ENCODE assay signal across 11 cellular contexts in genomic region chr20:62551408-62552323, GRCh38.
DNase-seq lines count a peak whose midpoint lies in the region; ATAC-seq and TF ChIP-seq lines count a peak whose summit lies in the region.
"Had no signal": no experiment of that assay in that cellular context is flagged by ENCODE, and none has a peak within 500 bp of the region (broad histone marks: within the 10 kb centered on the region; RNA-seq: fewer than 3 reads in every experiment).

No MANE protein-coding gene starts in this region.

- H3K9ac ChIP-seq in muscle layer of colon (ENCODE audit: low read length): no peak overlapping the region

- H3K27me3 Mint-ChIP-seq in MCF 10A (ENCODE audit: insufficient read depth, unreplicated experiment) (peaks cover 52% of the 10 kb centered on the region), brain (peaks cover 42% of the 10 kb centered on the region)

- H3K4me3 Mint-ChIP-seq in MCF 10A (ENCODE audit: unreplicated experiment): no peak overlapping the region
- H3K4me3 Mint-ChIP-seq in brain: peak overlapping the region in 3 of 5 experiments; percentile 75 to 79 (median 79)

- intact Hi-C loops in breast epithelium (cut with DNase I; ENCODE audit: low total_unique reads): no loop called here
- intact Hi-C loops in MCF 10A (cut with micrococcal nuclease): no loop called here
- intact Hi-C loops in upper lobe of right lung (cut with DNase I): no loop called here

- H3K9me3 Mint-ChIP-seq in MCF 10A (ENCODE audit: unreplicated experiment) (no peaks in the 10 kb centered on the region), brain (peaks cover 0 to 2% (median 0%) of the 10 kb centered on the region in 5 experiments)

- peaks cover 6% of the 10 kb centered on the region for H3K4me1 Mint-ChIP-seq in MCF 10A (ENCODE audit: insufficient read depth, unreplicated experiment)
- peaks cover 46% of the 10 kb centered on the region for H3K4me1 Mint-ChIP-seq in brain

- H3K4me1 ChIP-seq in breast epithelium (peaks cover 4 to 16% of the 10 kb centered on the region in 2 donors), muscle layer of colon (ENCODE audit: insufficient read depth, low read length) (peaks cover 61% of the 10 kb centered on the region), upper lobe of right lung (peaks cover 4% of the 10 kb centered on the region)

- CTCF ChIA-PET in MCF 10A (lab: Yijun Ruan, JAX): interaction anchor here (0.6 to 0.9 kb wide), 2 partner anchors 52 to 251 kb away, joined by 3 to 6 read pairs; no protein-coding TSS in a partner anchor

- H3K27ac Mint-ChIP-seq in MCF 10A (ENCODE audit: low read depth, unreplicated experiment): no peak overlapping the region
- H3K27ac Mint-ChIP-seq in brain: no peak overlapping the region

- H3K36me3 Mint-ChIP-seq in MCF 10A (ENCODE audit: insufficient read depth, unreplicated experiment) (no peaks in the 10 kb centered on the region), brain (no peaks in the 10 kb centered on the region)

- H3K9me3 ChIP-seq in breast epithelium: no peaks in the 10 kb centered on the region
- no peaks in the 10 kb centered on the region for H3K9me3 ChIP-seq in muscle layer of colon (ENCODE audit: low read length)
- no peaks in the 10 kb centered on the region for H3K9me3 ChIP-seq in upper lobe of right lung
- H3K9me3 ChIP-seq: adrenal gland had no signal

- TF ChIP-seq CTCF in breast epithelium (IDR thresholded peaks at IDR 0.05) (no peak), MCF 10A (IDR thresholded peaks at IDR 0.05; ENCODE audit: unreplicated experiment) (no peak), brain (conservative IDR thresholded peaks at IDR 0.05) (no peak), upper lobe of right lung (IDR thresholded peaks at IDR 0.05) (no peak)

- BruUV-seq in MCF 10A (replicated peaks; lab: Mats Ljungman, UMichigan): no TSS peak

- ATAC-seq in upper lobe of right lung: no peak

- no peak for DNase-seq in breast epithelium (ENCODE audit: low spot score in 2 of 2)
- DNase-seq in MCF 10A (ENCODE audit: unreplicated experiment): no peak
- no peak for DNase-seq in upper lobe of right lung
- no peak for DNase-seq in NCI-H510A treated with DMSO at 0.1 percent for 48 hours (lab: John Stamatoyannopoulos, UW)
- DNase-seq in hypothalamus (lab: John Stamatoyannopoulos, UW): no peak
- no peak for DNase-seq in NCI-H1694 (lab: John Stamatoyannopoulos, UW)
- DNase-seq: adrenal gland; AML-193; stimulated activated CD4-positive, alpha-beta T cell treated with anti-CD3 and anti-CD28 coated beads, Interleukin-4, amount 100 ng/mL, for 24 hours had no signal

- peaks cover 16 to 94% of the 10 kb centered on the region in 2 donors for H3K27me3 ChIP-seq in breast epithelium
- peaks cover 0 to 10% of the 10 kb centered on the region in 2 donors for H3K27me3 ChIP-seq in muscle layer of colon (ENCODE audit: control insufficient read depth in 1 of 2, insufficient read depth in 2 of 2, low read length in 2 of 2)
- peaks cover 89% of the 10 kb centered on the region for H3K27me3 ChIP-seq in upper lobe of right lung

- peak overlapping the region; percentile 22 to 62 (median 30) for H3K4me3 ChIP-seq in breast epithelium
- peak overlapping the region; percentile 53 to 60 for H3K4me3 ChIP-seq in muscle layer of colon (ENCODE audit: low read depth in 1 of 2, low read length in 2 of 2)
- H3K4me3 ChIP-seq in upper lobe of right lung: peak overlapping the region; percentile 8

- TF ChIP-seq POLR2A in breast epithelium (IDR thresholded peaks at IDR 0.05): no peak

- H3K27ac ChIP-seq in breast epithelium: no peak overlapping the region
- H3K27ac ChIP-seq in muscle layer of colon (ENCODE audit: low read depth, low read length): peak overlapping the region; percentile 91
- H3K27ac ChIP-seq in upper lobe of right lung: no peak overlapping the region
- H3K27ac ChIP-seq: adrenal gland had no signal

- H3K36me3 ChIP-seq in breast epithelium (no peaks in the 10 kb centered on the region), muscle layer of colon (ENCODE audit: insufficient read depth, low read length) (no peaks in the 10 kb centered on the region), upper lobe of right lung (no peaks in the 10 kb centered on the region)
- H3K36me3 ChIP-seq: adrenal gland had no signal

- POLR2A ChIA-PET in MCF 10A (lab: Yijun Ruan, JAX): no interaction called here
